In genomic region chr5:179878222-179879002, GRCh38 we compare ENCODE assay signal across 24 cellular contexts. TPM values are rescaled to one million over a fixed set of nuclear protein-coding genes. Genes with fewer than 3 reads are reported as not detected.
A peak's percentile ranks its signal among the peaks of the same experiment; 100 is the strongest.
DNase-seq lines count a peak whose midpoint lies in the region; ATAC-seq and TF ChIP-seq lines count a peak whose summit lies in the region.
"Had no signal": no experiment of that assay in that cellular context is flagged by ENCODE, and none has a peak within 500 bp of the region (broad histone marks: within the 10 kb centered on the region; RNA-seq: fewer than 3 reads in every experiment).

No MANE protein-coding gene starts in this region.

- H3K4me1 Mint-ChIP-seq in chondrocyte (ENCODE audit: low read depth) (no peaks in the 10 kb centered on the region), type B pancreatic cell (ENCODE audit: unreplicated experiment) (no peaks in the 10 kb centered on the region), Caco-2 (ENCODE audit: low read depth, unreplicated experiment) (no peaks in the 10 kb centered on the region)

- H3K4me2 ChIP-seq in osteoblast (ENCODE audit: insufficient read depth, low read length): no peak overlapping the region
- H3K4me2 ChIP-seq: KMS-11 had no signal

- H3K27ac ChIP-seq in osteoblast (ENCODE audit: low read depth, low read length): no peak overlapping the region
- H3K27ac ChIP-seq: heart left ventricle, KMS-11, right lobe of liver, suprapubic skin, uterus had no signal

- CTCF ChIA-PET in Caco-2 (lab: Charles Lee): interaction anchor here (1.6 kb wide), 1 partner anchor 9 kb away, joined by 4 read pairs; no protein-coding TSS in a partner anchor

- H3K9me3 Mint-ChIP-seq in chondrocyte (ENCODE audit: low read depth) (peaks cover 7% of the 10 kb centered on the region), type B pancreatic cell (peaks cover 3% of the 10 kb centered on the region), Caco-2 (ENCODE audit: unreplicated experiment) (peaks cover 7% of the 10 kb centered on the region)

- H3K4me1 ChIP-seq in osteoblast (ENCODE audit: insufficient read depth, low read length): no peaks in the 10 kb centered on the region
- H3K4me1 ChIP-seq in Caco-2: no peaks in the 10 kb centered on the region
- H3K4me1 ChIP-seq: heart left ventricle, right lobe of liver, suprapubic skin had no signal

- no peaks in the 10 kb centered on the region for H3K27me3 ChIP-seq in H7 (ENCODE audit: control insufficient read depth, insufficient read depth, low read length)
- H3K27me3 ChIP-seq in osteoblast (ENCODE audit: insufficient read depth, low read length): no peaks in the 10 kb centered on the region
- H3K27me3 ChIP-seq in Caco-2 (replicated peaks; ENCODE audit: control insufficient read depth, insufficient read depth, low read length): no peaks in the 10 kb centered on the region
- H3K27me3 ChIP-seq: heart left ventricle, right lobe of liver, suprapubic skin, uterus had no signal

- intact Hi-C loops in Caco-2 (cut with micrococcal nuclease; ENCODE audit: unreplicated experiment): no loop called here

- no peak overlapping the region for H3K4me3 Mint-ChIP-seq in chondrocyte (ENCODE audit: unreplicated experiment)
- no peak overlapping the region for H3K4me3 Mint-ChIP-seq in type B pancreatic cell
- H3K4me3 Mint-ChIP-seq in Caco-2 (ENCODE audit: unreplicated experiment): no peak overlapping the region
- H3K4me3 Mint-ChIP-seq: activated CD4-positive, alpha-beta T cell treated with anti-CD3 and anti-CD28 coated beads, Interleukin-2, amount 10 ng/mL, durations not matched to agents 7 days and 5 days; activated naive CD4-positive, alpha-beta T cell treated with anti-CD3 and anti-CD28 coated beads for 36 hours had no signal

- BruUV-seq in Caco-2 (replicated peaks; lab: Mats Ljungman, UMichigan): no TSS peak

- peak; percentile 58 for DNase-seq in A172 (ENCODE audit: low spot score)
- DNase-seq in H7: peak; percentile 64
- DNase-seq in chondrocyte (ENCODE audit: low spot score): peak; percentile 83
- peak; percentile 93 for DNase-seq in osteoblast (ENCODE audit: insufficient read length, low spot score, missing footprints)
- DNase-seq in mucosa of gallbladder (ENCODE audit: low spot score): no peak
- DNase-seq in type B pancreatic cell (ENCODE audit: extremely low spot score, unreplicated experiment): no peak
- no peak for DNase-seq in Caco-2
- DNase-seq: activated CD4-positive, alpha-beta T cell treated with anti-CD3 and anti-CD28 coated beads, Interleukin-2, amount 10 ng/mL, durations not matched to agents 7 days and 5 days; activated naive CD4-positive, alpha-beta T cell treated with anti-CD3 and anti-CD28 coated beads for 36 hours; activated T-cell treated with anti-CD3 and anti-CD28 coated beads, Interleukin-2, amount 50 U/mL, for 48 hours; DMS53; GF-D8; kidney glomerular epithelial cell; NCI-H1417; NCI-H2081 treated with DMSO at 0.1 percent for 48 hours; NCI-H446 treated with DMSO at 0.1 percent for 48 hours; stimulated activated naive CD4-positive, alpha-beta T cell; T1000; uterus had no signal

- TF ChIP-seq CTCF in chondrocyte (IDR thresholded peaks at IDR 0.05) (no peak), osteoblast (IDR thresholded peaks at IDR 0.05; ENCODE audit: extremely low read depth, low read depth, low read length) (no peak), type B pancreatic cell (conservative IDR thresholded peaks at IDR 0.05) (no peak), Caco-2 (IDR thresholded peaks at IDR 0.05; ENCODE audit: insufficient read depth in 1 of 2, low read depth in 1 of 2, low read length in 1 of 2, severe bottlenecking in 1 of 2, unreplicated experiment in 1 of 2) (no peak)

- H3K36me3 ChIP-seq in H7 (replicated peaks; ENCODE audit: control insufficient read depth, insufficient read depth, low read length) (peaks cover 5% of the 10 kb centered on the region), osteoblast (ENCODE audit: insufficient read depth, low read length) (peaks cover 38% of the 10 kb centered on the region), Caco-2 (ENCODE audit: control insufficient read depth, insufficient read depth, low read length) (peaks cover 2% of the 10 kb centered on the region)
- H3K36me3 ChIP-seq: uterus had no signal

- no peak overlapping the region for H2AFZ ChIP-seq in osteoblast (ENCODE audit: low read length)

- POLR2A ChIA-PET in Caco-2 (lab: Charles Lee): no interaction called here

- ATAC-seq in HG03175 (IDR thresholded peaks at IDR 0.05; ENCODE audit: unreplicated experiment): no peak

- H3K36me3 Mint-ChIP-seq in chondrocyte (ENCODE audit: low read depth): peaks cover 23% of the 10 kb centered on the region
- H3K36me3 Mint-ChIP-seq in type B pancreatic cell: peaks cover 24% of the 10 kb centered on the region
- peaks cover 51% of the 10 kb centered on the region for H3K36me3 Mint-ChIP-seq in Caco-2 (ENCODE audit: insufficient read depth, unreplicated experiment)

- H4K20me1 ChIP-seq in osteoblast (ENCODE audit: insufficient read depth, low read length): no peaks in the 10 kb centered on the region

- H3K27me3 Mint-ChIP-seq in chondrocyte (ENCODE audit: low read depth) (no peaks in the 10 kb centered on the region), type B pancreatic cell (no peaks in the 10 kb centered on the region), Caco-2 (ENCODE audit: insufficient read depth, unreplicated experiment) (no peaks in the 10 kb centered on the region)
- H3K27me3 Mint-ChIP-seq: activated CD4-positive, alpha-beta T cell treated with anti-CD3 and anti-CD28 coated beads, Interleukin-2, amount 10 ng/mL, durations not matched to agents 7 days and 5 days had no signal

- H3K9me3 ChIP-seq in osteoblast (ENCODE audit: low read depth, low read length) (peaks cover 4% of the 10 kb centered on the region), Caco-2 (peaks cover 15% of the 10 kb centered on the region; the same call in 1 of the 2 replicates)
- H3K9me3 ChIP-seq: suprapubic skin had no signal

- no peak overlapping the region for H3K4me3 ChIP-seq in H7 (ENCODE audit: insufficient read depth, low read depth, low read length)
- H3K4me3 ChIP-seq in osteoblast (ENCODE audit: insufficient read depth, low read length): no peak overlapping the region
- H3K4me3 ChIP-seq in Caco-2 (ENCODE audit: low read depth, low read length): no peak overlapping the region
- H3K4me3 ChIP-seq: heart left ventricle, right lobe of liver, suprapubic skin, uterus had no signal

- H3K27ac Mint-ChIP-seq in chondrocyte (ENCODE audit: unreplicated experiment) (no peak overlapping the region), type B pancreatic cell (no peak overlapping the region), Caco-2 (ENCODE audit: unreplicated experiment) (no peak overlapping the region)
- H3K27ac Mint-ChIP-seq: activated CD4-positive, alpha-beta T cell treated with anti-CD3 and anti-CD28 coated beads, Interleukin-2, amount 10 ng/mL, durations not matched to agents 7 days and 5 days; activated naive CD4-positive, alpha-beta T cell treated with anti-CD3 and anti-CD28 coated beads for 36 hours had no signal

- no peaks in the 10 kb centered on the region for H3K79me2 ChIP-seq in osteoblast (ENCODE audit: insufficient read depth, low read length)

RNA-seq across cellular contexts. Expression of gene MRNIP, which starts 19.8 kb away (rescaled TPM):
- total RNA-seq in A172 (2014; rRNA removed; shearing (Covaris generic)): 11.9 and 15.9 TPM in 2 replicates
- total RNA-seq in H7 (2014; rRNA removed; shearing (Covaris generic)): 34.7 and 56.2 TPM in 2 replicates
- total RNA-seq in chondrocyte: 13.4 to 20.0 TPM (median 16.4 TPM) in 3 replicates
- total RNA-seq in osteoblast: 10.1 and 12.7 TPM in 2 replicates
- total RNA-seq in mucosa of gallbladder: 38.6 TPM
- total RNA-seq in type B pancreatic cell (ENCODE audit: low replicate concordance): 31.1 and 47.6 TPM in 2 replicates
- total RNA-seq in Caco-2 (2022): 37.8 and 43.0 TPM in 2 replicates

RNA-seq across cellular contexts. Expression of gene TBC1D9B, which starts 29.3 kb away (rescaled TPM):
- total RNA-seq in A172 (2014; rRNA removed; shearing (Covaris generic)): 72.4 and 87.9 TPM in 2 replicates
- 48.1 and 61.2 TPM in 2 replicates for total RNA-seq in H7 (2014; rRNA removed; shearing (Covaris generic))
- total RNA-seq in chondrocyte (107 to 130 TPM (median 118 TPM) in 3 replicates), osteoblast (89.4 and 90.2 TPM in 2 replicates), mucosa of gallbladder (149 TPM), type B pancreatic cell (ENCODE audit: low replicate concordance) (105 and 114 TPM in 2 replicates), Caco-2 (2022) (106 and 107 TPM in 2 replicates)

RNA-seq across cellular contexts. Expression of gene SQSTM1, which starts 57.7 kb away (rescaled TPM):
- total RNA-seq in A172 (2014; rRNA removed; shearing (Covaris generic)): 2,241 and 2,527 TPM in 2 replicates
- 161 and 184 TPM in 2 replicates for total RNA-seq in H7 (2014; rRNA removed; shearing (Covaris generic))
- total RNA-seq in chondrocyte (219 to 297 TPM (median 296 TPM) in 3 replicates), osteoblast (826 and 992 TPM in 2 replicates), mucosa of gallbladder (711 TPM), type B pancreatic cell (ENCODE audit: low replicate concordance) (133 and 191 TPM in 2 replicates), Caco-2 (2022) (250 and 259 TPM in 2 replicates)

Comparison
In these comparisons a context has a peak if more than half of its experiments do, and no peak if none do; other contexts are left out.
1. DNase-seq: peak in A172 (single experiment), H7 (single experiment), chondrocyte (single experiment) and osteoblast (single experiment); none in mucosa of gallbladder (single experiment), type B pancreatic cell (single experiment) and Caco-2 (0 of 2).